Comparison of ENCODE assay signal across 14 cellular contexts in the genomic region with DNA sequence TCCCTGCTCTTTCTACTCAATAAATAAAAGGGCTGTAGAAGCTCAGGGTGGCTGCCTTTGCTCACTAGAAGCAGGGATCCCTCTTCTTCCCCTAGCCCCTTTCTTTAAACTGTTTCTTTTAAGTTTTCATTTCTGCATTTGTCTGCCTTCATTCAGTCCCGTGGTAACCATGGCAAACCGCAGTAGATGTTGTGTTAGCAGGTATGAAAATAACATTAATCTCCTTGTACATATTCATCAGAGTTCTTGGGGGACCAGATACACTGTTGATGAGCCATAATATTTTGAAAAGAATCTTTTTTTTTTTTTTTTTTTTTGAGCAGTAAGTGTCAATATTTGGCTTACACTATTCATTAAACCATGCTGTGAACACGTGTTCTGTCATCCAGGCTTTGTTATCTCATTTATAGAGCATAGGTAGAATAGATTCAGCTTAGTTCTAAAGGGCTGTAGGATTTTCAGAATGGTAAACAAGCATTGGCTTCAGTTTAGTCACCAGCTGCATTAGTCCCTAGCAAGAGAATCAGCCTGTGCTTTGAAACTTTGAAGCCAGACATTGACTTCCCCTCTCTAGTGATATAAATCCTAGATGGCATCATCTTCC. TPM values are rescaled to one million over a fixed set of nuclear protein-coding genes. Genes with fewer than 3 reads are reported as not detected.
DNase-seq lines count a peak whose midpoint lies in the region; ATAC-seq and TF ChIP-seq lines count a peak whose summit lies in the region.
"Had no signal": no experiment of that assay in that cellular context is flagged by ENCODE, and none has a peak within 500 bp of the region (broad histone marks: within the 10 kb centered on the region; RNA-seq: fewer than 3 reads in every experiment).

No MANE protein-coding gene starts in this region.

- H3K36me3 Mint-ChIP-seq in activated naive CD8-positive, alpha-beta T cell treated with anti-CD3 and anti-CD28 coated beads for 36 hours, result no peaks in the 10 kb centered on the region
- H3K36me3 Mint-ChIP-seq in activated naive CD8-positive, alpha-beta T cell treated with anti-CD3 and anti-CD28 coated beads, Interleukin-2, amount 50 U/mL, for 24 hours (ENCODE audit: low read depth), result no peaks in the 10 kb centered on the region
- H3K36me3 Mint-ChIP-seq in activated B cell treated with CpG ODN at 0.5 μM for 24 hours (ENCODE audit: low read depth) (no peaks in the 10 kb centered on the region), T-helper 17 cell (ENCODE audit: low read depth) (no peaks in the 10 kb centered on the region)

- H3K36me3 ChIP-seq in BE2C (no peaks in the 10 kb centered on the region), WERI-Rb-1 (no peaks in the 10 kb centered on the region)
- H3K36me3 ChIP-seq: gastroesophageal sphincter, neutrophil, SJCRH30 had no signal

- no peak for ATAC-seq in activated naive CD8-positive, alpha-beta T cell treated with anti-CD3 and anti-CD28 coated beads, Interleukin-2, amount 50 U/mL, for 24 hours
- ATAC-seq in HG03354 (IDR thresholded peaks at IDR 0.05; ENCODE audit: poor library complexity, severe bottlenecking, unreplicated experiment) (peak; percentile 32), activated B cell treated with CpG ODN at 0.5 μM for 24 hours (ENCODE audit: low read depth) (peak; percentile 30), T-helper 17 cell (no peak), left cardiac atrium (no peak)
- ATAC-seq: gastroesophageal sphincter had no signal

- intact Hi-C loops in activated B cell treated with CpG ODN at 0.5 μM for 24 hours (cut with micrococcal nuclease), result loop anchor here (2.0 kb wide), 2 partner anchors 45 to 57 kb away; no protein-coding TSS in a partner anchor
- intact Hi-C loops in left cardiac atrium (cut with DNase I), result no loop called here

- no peak overlapping the region for H3K27ac ChIP-seq in WERI-Rb-1
- H3K27ac ChIP-seq: gastroesophageal sphincter, neutrophil, SJCRH30 had no signal

- peaks cover 13% of the 10 kb centered on the region for H3K9me3 Mint-ChIP-seq in activated naive CD8-positive, alpha-beta T cell treated with anti-CD3 and anti-CD28 coated beads for 36 hours
- H3K9me3 Mint-ChIP-seq in activated naive CD8-positive, alpha-beta T cell treated with anti-CD3 and anti-CD28 coated beads, Interleukin-2, amount 50 U/mL, for 24 hours, result peaks cover 14% of the 10 kb centered on the region
- H3K9me3 Mint-ChIP-seq in activated B cell treated with CpG ODN at 0.5 μM for 24 hours, result peaks cover 13% of the 10 kb centered on the region

- H3K4me1 ChIP-seq in BE2C, result no peaks in the 10 kb centered on the region
- H3K4me1 ChIP-seq: gastroesophageal sphincter, SJCRH30 had no signal

- H3K27me3 ChIP-seq in BE2C (no peaks in the 10 kb centered on the region), WERI-Rb-1 (ENCODE audit: insufficient read depth, low read depth, severe bottlenecking) (no peaks in the 10 kb centered on the region)
- H3K27me3 ChIP-seq: gastroesophageal sphincter, neutrophil, SJCRH30 had no signal

- peak overlapping the region; percentile 49 for H3K27ac Mint-ChIP-seq in activated naive CD8-positive, alpha-beta T cell treated with anti-CD3 and anti-CD28 coated beads for 36 hours
- no peak overlapping the region for H3K27ac Mint-ChIP-seq in activated naive CD8-positive, alpha-beta T cell treated with anti-CD3 and anti-CD28 coated beads, Interleukin-2, amount 50 U/mL, for 24 hours
- H3K27ac Mint-ChIP-seq in activated B cell treated with CpG ODN at 0.5 μM for 24 hours (peak overlapping the region; percentile 80), T-helper 17 cell (no peak overlapping the region)
- H3K27ac Mint-ChIP-seq: brain had no signal

- no peak overlapping the region for H3K4me3 Mint-ChIP-seq in activated naive CD8-positive, alpha-beta T cell treated with anti-CD3 and anti-CD28 coated beads for 36 hours
- no peak overlapping the region for H3K4me3 Mint-ChIP-seq in activated naive CD8-positive, alpha-beta T cell treated with anti-CD3 and anti-CD28 coated beads, Interleukin-2, amount 50 U/mL, for 24 hours
- H3K4me3 Mint-ChIP-seq in activated B cell treated with CpG ODN at 0.5 μM for 24 hours (peak overlapping the region; percentile 49), T-helper 17 cell (no peak overlapping the region)
- H3K4me3 Mint-ChIP-seq: brain had no signal

- no peaks in the 10 kb centered on the region for H3K27me3 Mint-ChIP-seq in activated naive CD8-positive, alpha-beta T cell treated with anti-CD3 and anti-CD28 coated beads for 36 hours
- H3K27me3 Mint-ChIP-seq in activated naive CD8-positive, alpha-beta T cell treated with anti-CD3 and anti-CD28 coated beads, Interleukin-2, amount 50 U/mL, for 24 hours, result peaks cover 2% of the 10 kb centered on the region
- H3K27me3 Mint-ChIP-seq in activated B cell treated with CpG ODN at 0.5 μM for 24 hours (no peaks in the 10 kb centered on the region), T-helper 17 cell (no peaks in the 10 kb centered on the region)

- POLR2A ChIA-PET in activated B cell treated with CpG ODN at 0.5 μM for 24 hours (lab: Charles Lee), result interaction anchor here (0.7 kb wide), 3 partner anchors 52 to 1211 kb away, joined by 3 to 8 read pairs (median 4); no protein-coding TSS in a partner anchor

- H3K4me1 Mint-ChIP-seq in activated naive CD8-positive, alpha-beta T cell treated with anti-CD3 and anti-CD28 coated beads for 36 hours, result peaks cover 19% of the 10 kb centered on the region
- peaks cover 29% of the 10 kb centered on the region for H3K4me1 Mint-ChIP-seq in activated naive CD8-positive, alpha-beta T cell treated with anti-CD3 and anti-CD28 coated beads, Interleukin-2, amount 50 U/mL, for 24 hours
- H3K4me1 Mint-ChIP-seq in activated B cell treated with CpG ODN at 0.5 μM for 24 hours (peaks cover 44% of the 10 kb centered on the region), T-helper 17 cell (peaks cover 2% of the 10 kb centered on the region)
- H3K4me1 Mint-ChIP-seq: brain had no signal

- CTCF ChIA-PET in activated B cell treated with CpG ODN at 0.5 μM for 24 hours (lab: Charles Lee), result interaction anchor here (1.3 kb wide), 1 partner anchor 59 kb away, joined by 5 read pairs; a partner anchor contains a TSS

- H3K4me3 ChIP-seq in BE2C (ENCODE audit: low read depth, low read length), result no peak overlapping the region
- no peak overlapping the region for H3K4me3 ChIP-seq in WERI-Rb-1 (ENCODE audit: low read depth, low read length)
- H3K4me3 ChIP-seq: gastroesophageal sphincter, SJCRH30 had no signal

- DNase-seq in activated naive CD8-positive, alpha-beta T cell treated with anti-CD3 and anti-CD28 coated beads for 36 hours, result no peak
- DNase-seq in activated naive CD8-positive, alpha-beta T cell treated with anti-CD3 and anti-CD28 coated beads, Interleukin-2, amount 50 U/mL, for 24 hours, result no peak
- no peak for DNase-seq in activated B cell treated with CpG ODN at 0.5 μM for 24 hours
- no peak for DNase-seq in BE2C
- no peak for DNase-seq in WERI-Rb-1
- DNase-seq in T-helper 17 cell, result no peak
- DNase-seq in left cardiac atrium, result no peak
- DNase-seq: effector memory CD4-positive, alpha-beta T cell; NCI-H524 treated with DMSO at 0.1 percent for 48 hours; SJCRH30 had no signal

- H3K9me3 ChIP-seq in BE2C, result no peaks in the 10 kb centered on the region
- no peaks in the 10 kb centered on the region for H3K9me3 ChIP-seq in WERI-Rb-1 (ENCODE audit: severe bottlenecking)
- no peaks in the 10 kb centered on the region for H3K9me3 ChIP-seq in T-helper 17 cell (ENCODE audit: control insufficient read depth, low read length, poor library complexity, severe bottlenecking)
- H3K9me3 ChIP-seq: SJCRH30 had no signal

- TF ChIP-seq CTCF in activated B cell treated with CpG ODN at 0.5 μM for 24 hours (IDR thresholded peaks at IDR 0.05) (no peak), BE2C (IDR thresholded peaks at IDR 0.05; ENCODE audit: low read depth, low read length) (no peak), WERI-Rb-1 (IDR thresholded peaks at IDR 0.05; ENCODE audit: low read depth, low read length) (no peak)

RNA-seq across cellular contexts. Expression of a gene that starts 59.3 kb away (rescaled TPM):
- under 1 TPM; 0.33 to 0.44 TPM for total RNA-seq in activated naive CD8-positive, alpha-beta T cell treated with anti-CD3 and anti-CD28 coated beads for 36 hours
- total RNA-seq in activated B cell treated with CpG ODN at 0.5 μM for 24 hours (0.73 and 1.00 TPM in 2 replicates), T-helper 17 cell (under 1 TPM; 0.18 to 0.35 TPM), left cardiac atrium (10 to 100 TPM; 41.4 to 42.7 TPM)
- 146 TPM for polyA plus RNA-seq in BE2C (2012; ENCODE audit: insufficient read depth, insufficient read length, low read depth)

Comparison
In these comparisons a context has a peak if more than half of its experiments do, and no peak if none do; other contexts are left out.
1. H3K27ac Mint-ChIP-seq: peak in activated naive CD8-positive, alpha-beta T cell treated with anti-CD3 and anti-CD28 coated beads for 36 hours (single experiment) and activated B cell treated with CpG ODN at 0.5 μM for 24 hours (single experiment); none in activated naive CD8-positive, alpha-beta T cell treated with anti-CD3 and anti-CD28 coated beads, Interleukin-2, amount 50 U/mL, for 24 hours (single experiment) and T-helper 17 cell (single experiment).
2. ATAC-seq: peak in HG03354 (single experiment) and activated B cell treated with CpG ODN at 0.5 μM for 24 hours (single experiment); none in activated naive CD8-positive, alpha-beta T cell treated with anti-CD3 and anti-CD28 coated beads, Interleukin-2, amount 50 U/mL, for 24 hours (single experiment), T-helper 17 cell (single experiment) and left cardiac atrium (0 of 2).
3. RNA of a gene that starts 59.3 kb away (total RNA-seq): 41.4 to 42.7 TPM in left cardiac atrium; 0.73 to 1.00 TPM in activated B cell treated with CpG ODN at 0.5 μM for 24 hours, 0.33 to 0.44 TPM in activated naive CD8-positive, alpha-beta T cell treated with anti-CD3 and anti-CD28 coated beads for 36 hours and 0.18 to 0.35 TPM in T-helper 17 cell; every median in the first group is over 10 times any median in the second.